In the genomic region with DNA sequence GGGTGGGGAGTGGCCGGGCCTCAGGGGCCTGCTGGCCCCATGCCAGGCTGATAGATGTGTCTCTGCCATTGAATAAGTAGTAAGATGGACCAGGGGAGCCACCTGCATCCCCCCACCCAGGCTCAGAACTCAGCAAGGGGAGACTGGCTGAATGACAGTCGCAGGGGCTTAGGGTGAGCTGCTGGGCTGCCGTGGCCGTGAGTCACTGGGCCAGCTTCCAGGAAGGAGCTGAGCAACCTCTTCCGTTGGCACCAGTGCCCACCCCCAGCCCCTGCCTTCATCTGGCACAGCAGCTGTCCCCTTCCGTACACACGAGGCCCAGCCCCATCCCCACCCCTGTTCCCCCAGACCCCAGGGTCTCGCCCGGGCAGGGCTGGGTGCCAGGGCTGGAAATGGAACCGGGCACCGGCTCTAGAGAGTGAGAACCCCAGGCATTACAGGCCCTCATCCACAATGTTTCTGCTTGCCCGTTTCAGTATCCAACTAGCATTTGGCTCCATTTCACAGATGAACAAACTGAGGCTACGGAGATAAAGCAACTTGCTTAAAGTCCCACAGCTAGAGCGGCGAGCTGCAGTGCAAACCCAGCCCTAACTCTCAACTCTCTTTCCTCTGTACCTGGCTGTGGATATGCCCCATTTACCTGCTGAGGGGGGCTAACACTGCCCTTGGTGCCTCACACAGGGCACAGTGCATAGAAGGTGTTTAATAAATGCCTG, we compare ENCODE assay signal across 1 cellular context.
TF ChIP-seq lines count a peak whose summit lies in the region.

No MANE protein-coding gene starts in this region.

TF ChIP-seq in HCT116, 20 proteins besides CTCF, POLR2A, EP300 and RAD21 (continued from another document):
- TF ChIP-seq, protein P1, sequence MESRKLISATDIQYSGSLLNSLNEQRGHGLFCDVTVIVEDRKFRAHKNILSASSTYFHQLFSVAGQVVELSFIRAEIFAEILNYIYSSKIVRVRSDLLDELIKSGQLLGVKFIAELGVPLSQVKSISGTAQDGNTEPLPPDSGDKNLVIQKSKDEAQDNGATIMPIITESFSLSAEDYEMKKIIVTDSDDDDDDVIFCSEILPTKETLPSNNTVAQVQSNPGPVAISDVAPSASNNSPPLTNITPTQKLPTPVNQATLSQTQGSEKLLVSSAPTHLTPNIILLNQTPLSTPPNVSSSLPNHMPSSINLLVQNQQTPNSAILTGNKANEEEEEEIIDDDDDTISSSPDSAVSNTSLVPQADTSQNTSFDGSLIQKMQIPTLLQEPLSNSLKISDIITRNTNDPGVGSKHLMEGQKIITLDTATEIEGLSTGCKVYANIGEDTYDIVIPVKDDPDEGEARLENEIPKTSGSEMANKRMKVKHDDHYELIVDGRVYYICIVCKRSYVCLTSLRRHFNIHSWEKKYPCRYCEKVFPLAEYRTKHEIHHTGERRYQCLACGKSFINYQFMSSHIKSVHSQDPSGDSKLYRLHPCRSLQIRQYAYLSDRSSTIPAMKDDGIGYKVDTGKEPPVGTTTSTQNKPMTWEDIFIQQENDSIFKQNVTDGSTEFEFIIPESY (IDR thresholded peaks at IDR 0.05; ENCODE audit: extremely low read depth, insufficient replicate concordance, low read length): no peak
